In the genomic region with DNA sequence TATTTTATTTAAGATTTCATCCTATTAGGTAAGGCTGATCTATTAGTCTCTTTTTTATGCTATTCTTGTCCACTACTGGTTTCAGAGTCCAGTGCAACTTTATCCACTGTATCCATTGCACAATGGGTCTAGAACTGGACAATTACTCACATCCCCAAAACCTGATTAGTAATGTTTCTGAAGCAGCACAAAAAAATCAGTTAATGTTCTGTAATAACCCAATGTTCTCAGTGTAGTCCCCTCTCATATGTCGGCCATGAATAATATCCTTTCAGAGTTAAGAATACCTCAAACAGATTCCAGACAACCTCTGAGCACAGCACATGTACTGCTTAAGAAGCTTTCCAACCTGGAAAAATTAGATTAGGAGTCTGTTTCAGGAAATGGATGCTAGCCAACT, we compare ENCODE assay signal across 16 cellular contexts. TPM values are rescaled to one million over a fixed set of nuclear protein-coding genes. Genes with fewer than 3 reads are reported as not detected.
DNase-seq lines count a peak whose midpoint lies in the region; ATAC-seq and TF ChIP-seq lines count a peak whose summit lies in the region.
"Had no signal": no experiment of that assay in that cellular context is flagged by ENCODE, and none has a peak within 500 bp of the region (broad histone marks: within the 10 kb centered on the region; RNA-seq: fewer than 3 reads in every experiment).

No MANE protein-coding gene starts in this region.

- no peaks in the 10 kb centered on the region for H3K36me3 ChIP-seq in psoas muscle (ENCODE audit: insufficient read depth in 1 of 2, low read depth in 1 of 2)

- H3K9me3 Mint-ChIP-seq in CD4-positive, alpha-beta T cell, result no peaks in the 10 kb centered on the region
- H3K9me3 Mint-ChIP-seq: nephron progenitor cell had no signal

- no peak overlapping the region for H3K4me3 ChIP-seq in psoas muscle
- H3K4me3 ChIP-seq: testis had no signal

- no peak overlapping the region for H3K4me3 Mint-ChIP-seq in CD4-positive, alpha-beta T cell
- H3K4me3 Mint-ChIP-seq: activated CD4-positive, alpha-beta T cell treated with anti-CD3 and anti-CD28 coated beads, Interleukin-2, amount 10 ng/mL, durations not matched to agents 7 days and 5 days; nephron progenitor cell had no signal

- ATAC-seq in CD4-positive, alpha-beta T cell (ENCODE audit: poor library complexity), result no peak
- ATAC-seq in left cardiac atrium, result peak; percentile 32 to 65
- peak; percentile 72 to 88 (median 86) for ATAC-seq in psoas muscle
- no peak for ATAC-seq in GM21576 (IDR thresholded peaks at IDR 0.05; ENCODE audit: unreplicated experiment)
- ATAC-seq in GM21717 (IDR thresholded peaks at IDR 0.05; ENCODE audit: unreplicated experiment), result no peak

- no peaks in the 10 kb centered on the region for H3K27me3 Mint-ChIP-seq in CD4-positive, alpha-beta T cell
- H3K27me3 Mint-ChIP-seq: activated CD4-positive, alpha-beta T cell treated with anti-CD3 and anti-CD28 coated beads, Interleukin-2, amount 10 ng/mL, durations not matched to agents 7 days and 5 days had no signal

- DNase-seq in CD4-positive, alpha-beta T cell, result no peak
- DNase-seq in left cardiac atrium, result no peak
- no peak for DNase-seq in psoas muscle
- DNase-seq in midbrain (lab: John Stamatoyannopoulos, UW), result no peak
- no peak for DNase-seq in NCI-H1694 (lab: John Stamatoyannopoulos, UW)
- DNase-seq: activated CD4-positive, alpha-beta T cell treated with anti-CD3 and anti-CD28 coated beads, Interleukin-2, amount 10 ng/mL, durations not matched to agents 7 days and 5 days; activated naive CD4-positive, alpha-beta T cell treated with Interleukin-2 at 50 U/mL for 16 hours; effector CD4-positive, alpha-beta T cell; NCI-H1417; NCI-H82; nephron progenitor cell; testis had no signal

- H3K27me3 ChIP-seq in CD4-positive, alpha-beta T cell (ENCODE audit: control insufficient read depth, insufficient read depth, low read length), result no peaks in the 10 kb centered on the region
- H3K27me3 ChIP-seq in psoas muscle (ENCODE audit: insufficient read depth in 3 of 3, low read length in 2 of 3), result no peaks in the 10 kb centered on the region
- H3K27me3 ChIP-seq: testis had no signal

- TF ChIP-seq CTCF in CD4-positive, alpha-beta T cell (IDR thresholded peaks at IDR 0.05), result no peak
- TF ChIP-seq CTCF in VCaP (conservative IDR thresholded peaks at IDR 0.05) (no peak), psoas muscle (IDR thresholded peaks at IDR 0.05) (no peak)

- 11 to 45% (median 19%) methylated on average over 1 of the region's 1 CpG for WGBS in psoas muscle, 3 donors

- POLR2A ChIA-PET in CD4-positive, alpha-beta T cell (lab: Charles Lee), result interaction anchor here (0.6 to 1.7 kb wide), 5 partner anchors 27 to 68 kb away, joined by 3 to 7 read pairs (median 3); partner anchors contain the start of gene MGAT4A

- H3K27ac Mint-ChIP-seq in CD4-positive, alpha-beta T cell, result peak overlapping the region; percentile 81
- H3K27ac Mint-ChIP-seq: activated CD4-positive, alpha-beta T cell treated with anti-CD3 and anti-CD28 coated beads, Interleukin-2, amount 10 ng/mL, durations not matched to agents 7 days and 5 days; nephron progenitor cell had no signal

- CTCF ChIA-PET in CD4-positive, alpha-beta T cell (lab: Charles Lee), result interaction anchor here (0.7 to 2.9 kb wide), 3 partner anchors 9 to 70 kb away, joined by 3 to 10 read pairs (median 6); no protein-coding TSS in a partner anchor

- H3K36me3 Mint-ChIP-seq in CD4-positive, alpha-beta T cell (ENCODE audit: low read depth), result peaks cover 72% of the 10 kb centered on the region

- peaks cover 88% of the 10 kb centered on the region for H3K4me1 Mint-ChIP-seq in CD4-positive, alpha-beta T cell (ENCODE audit: low read depth)

- intact Hi-C loops in CD4-positive, alpha-beta T cell (cut with DNase I, micrococcal nuclease), result no loop called here
- intact Hi-C loops in left cardiac atrium (cut with DNase I) (no loop called here), psoas muscle (cut with DNase I) (no loop called here)

- H3K27ac ChIP-seq in CD4-positive, alpha-beta T cell (ENCODE audit: low read depth, low read length), result peak overlapping the region; percentile 16
- H3K27ac ChIP-seq in VCaP (peak overlapping the region; percentile 43), psoas muscle (peak overlapping the region; percentile 85)
- H3K27ac ChIP-seq: testis had no signal

- H3K9me3 ChIP-seq in CD4-positive, alpha-beta T cell (ENCODE audit: control insufficient read depth, low read length), result no peaks in the 10 kb centered on the region
- H3K9me3 ChIP-seq in psoas muscle, result no peaks in the 10 kb centered on the region
- H3K9me3 ChIP-seq: testis had no signal

- H3K4me1 ChIP-seq in psoas muscle, result peaks cover 44% of the 10 kb centered on the region

RNA-seq across cellular contexts. Expression of gene MGAT4A, which starts 29.7 kb away (rescaled TPM):
- 100 to 1,000 TPM; 200 to 204 TPM for total RNA-seq in CD4-positive, alpha-beta T cell
- total RNA-seq in left cardiac atrium (10 to 100 TPM; 28.2 to 41.6 TPM), psoas muscle (10 to 100 TPM in 2 of 4 donors, 1 to 10 TPM in 2; 7.0 to 12.3 (median 9.0) TPM)
- 10 to 100 TPM in 1 of 3 donors, 1 to 10 TPM in 2; 3.0 to 10.6 (median 6.7) TPM for polyA plus RNA-seq in psoas muscle
- polyA plus RNA-seq: BJ had no signal

Comparison
In these comparisons a context has a peak if more than half of its experiments do, and no peak if none do; other contexts are left out.
1. ATAC-seq: peak in left cardiac atrium (2 of 2) and psoas muscle (4 of 4); none in CD4-positive, alpha-beta T cell (single experiment), GM21576 (single experiment) and GM21717 (single experiment).
2. H3K27ac ChIP-seq: peak in every context shown above with its lines; median percentile 85 in psoas muscle; 43 in VCaP; 16 in CD4-positive, alpha-beta T cell.
3. RNA of gene MGAT4A, which starts 29.7 kb away (total RNA-seq): 200 to 204 TPM in CD4-positive, alpha-beta T cell; 28.2 to 41.6 TPM in left cardiac atrium and 7.0 to 12.3 TPM in psoas muscle; every median in the first group is over 4 times any median in the second.